1 cellular context compared by ENCODE assay signal in genomic region chr3:190210608-190211007, GRCh38.
TF ChIP-seq lines count a peak whose summit lies in the region.

No MANE protein-coding gene starts in this region.

TF ChIP-seq in GM23338, 12 proteins besides CTCF, POLR2A, EP300 and RAD21 (continued from another document):
- TF ChIP-seq ZNF462 (CRISPR knock-in tag; IDR thresholded peaks at IDR 0.05): no peak
- TF ChIP-seq NANOG (IDR thresholded peaks at IDR 0.05; ENCODE audit: borderline replicate concordance): no peak
- TF ChIP-seq JUNB (IDR thresholded peaks at IDR 0.05; ENCODE audit: unreplicated experiment): no peak
- no peak for TF ChIP-seq EZH2phosphoT487 (IDR thresholded peaks at IDR 0.05; ENCODE audit: unreplicated experiment)
- no peak for TF ChIP-seq STAT1 (IDR thresholded peaks at IDR 0.05; ENCODE audit: unreplicated experiment)
